ENCODE assay signal across 2 cellular contexts in the genomic region with DNA sequence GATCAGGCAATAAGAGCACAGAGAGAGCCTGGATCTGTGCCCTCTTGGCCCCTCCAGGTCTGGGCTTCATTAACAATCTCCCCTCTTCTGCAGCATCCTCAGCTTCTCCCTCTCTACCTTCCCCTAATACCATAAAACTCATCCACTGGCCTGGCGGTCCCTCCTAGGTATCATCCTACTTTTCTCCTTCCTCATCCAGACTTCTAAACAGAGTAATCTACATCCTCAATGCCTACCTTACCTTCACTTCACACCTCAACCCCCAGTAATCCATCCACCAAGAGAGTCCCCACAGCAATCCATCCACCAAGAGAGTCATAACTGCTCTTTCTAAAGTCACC.
TF ChIP-seq lines count a peak whose summit lies in the region.

No MANE protein-coding gene starts in this region.

TF ChIP-seq in IMR-90, 13 proteins besides CTCF, POLR2A, EP300 and RAD21:
- no peak for TF ChIP-seq MXI1 (IDR thresholded peaks at IDR 0.05; ENCODE audit: borderline replicate concordance, low read depth, low read length)
TF ChIP-seq in IMR-90: peak in this region for 0.

TF ChIP-seq in SK-N-SH, 30 proteins besides CTCF, POLR2A, EP300 and RAD21:
- TF ChIP-seq RCOR1 (IDR thresholded peaks at IDR 0.05; ENCODE audit: low read length) (no peak), ZBTB33 (IDR thresholded peaks at IDR 0.05; ENCODE audit: borderline replicate concordance, low read depth) (no peak), ELF1 (IDR thresholded peaks at IDR 0.05) (no peak), YY1 (IDR thresholded peaks at IDR 0.05; ENCODE audit: low read depth) (no peak), GABPA (IDR thresholded peaks at IDR 0.05; ENCODE audit: low read depth) (no peak), NRF1 (IDR thresholded peaks at IDR 0.05; ENCODE audit: low read depth, low read length) (no peak), REST (IDR thresholded peaks at IDR 0.05; ENCODE audit: low read depth, low read length) (no peak), SMC3 (IDR thresholded peaks at IDR 0.05; ENCODE audit: low read depth, low read length) (no peak), FOXM1 (IDR thresholded peaks at IDR 0.05; ENCODE audit: low read depth) (no peak), MAX (IDR thresholded peaks at IDR 0.05; ENCODE audit: low read depth) (no peak), IRF3 (IDR thresholded peaks at IDR 0.05; ENCODE audit: low read depth, low read length) (no peak), MEF2A (IDR thresholded peaks at IDR 0.05; ENCODE audit: borderline replicate concordance, low read depth) (no peak), JUND (IDR thresholded peaks at IDR 0.05) (no peak), MXI1 (IDR thresholded peaks at IDR 0.05; ENCODE audit: low read depth, low read length) (no peak), POLR2AphosphoS5 (IDR thresholded peaks at IDR 0.05; ENCODE audit: low read depth, low read length) (no peak), USF2 (IDR thresholded peaks at IDR 0.05; ENCODE audit: borderline replicate concordance, low read depth, low read length) (no peak)
- TF ChIP-seq, protein P1, sequence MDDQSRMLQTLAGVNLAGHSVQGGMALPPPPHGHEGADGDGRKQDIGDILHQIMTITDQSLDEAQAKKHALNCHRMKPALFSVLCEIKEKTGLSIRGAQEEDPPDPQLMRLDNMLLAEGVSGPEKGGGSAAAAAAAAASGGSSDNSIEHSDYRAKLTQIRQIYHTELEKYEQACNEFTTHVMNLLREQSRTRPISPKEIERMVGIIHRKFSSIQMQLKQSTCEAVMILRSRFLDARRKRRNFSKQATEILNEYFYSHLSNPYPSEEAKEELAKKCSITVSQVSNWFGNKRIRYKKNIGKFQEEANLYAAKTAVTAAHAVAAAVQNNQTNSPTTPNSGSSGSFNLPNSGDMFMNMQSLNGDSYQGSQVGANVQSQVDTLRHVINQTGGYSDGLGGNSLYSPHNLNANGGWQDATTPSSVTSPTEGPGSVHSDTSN (IDR thresholded peaks at IDR 0.05) = no peak
- TF ChIP-seq, protein P2, sequence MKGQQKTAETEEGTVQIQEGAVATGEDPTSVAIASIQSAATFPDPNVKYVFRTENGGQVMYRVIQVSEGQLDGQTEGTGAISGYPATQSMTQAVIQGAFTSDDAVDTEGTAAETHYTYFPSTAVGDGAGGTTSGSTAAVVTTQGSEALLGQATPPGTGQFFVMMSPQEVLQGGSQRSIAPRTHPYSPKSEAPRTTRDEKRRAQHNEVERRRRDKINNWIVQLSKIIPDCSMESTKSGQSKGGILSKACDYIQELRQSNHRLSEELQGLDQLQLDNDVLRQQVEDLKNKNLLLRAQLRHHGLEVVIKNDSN (IDR thresholded peaks at IDR 0.05; ENCODE audit: borderline replicate concordance, low read depth) = no peak
